19 cellular contexts compared by ENCODE assay signal in genomic region chr19:47891923-47892666, GRCh38. TPM values are rescaled to one million over a fixed set of nuclear protein-coding genes. Genes with fewer than 3 reads are reported as not detected.
DNase-seq lines count a peak whose midpoint lies in the region; ATAC-seq, FAIRE-seq and TF ChIP-seq lines count a peak whose summit lies in the region.
"Had no signal": no experiment of that assay in that cellular context is flagged by ENCODE, and none has a peak within 500 bp of the region (broad histone marks: within the 10 kb centered on the region; RNA-seq: fewer than 3 reads in every experiment).

No MANE protein-coding gene starts in this region.

- intact Hi-C loops in left lung (cut with DNase I) (no loop called here), sigmoid colon (cut with DNase I) (no loop called here), Calu3 (cut with micrococcal nuclease; ENCODE audit: unreplicated experiment) (no loop called here)

- no peaks in the 10 kb centered on the region for H3K4me1 Mint-ChIP-seq in HFFc6 (ENCODE audit: low read depth)
- H3K4me1 Mint-ChIP-seq in astrocyte (ENCODE audit: low read depth, unreplicated experiment), result no peaks in the 10 kb centered on the region
- H3K4me1 Mint-ChIP-seq in activated CD4-positive, alpha-beta T cell treated with anti-CD3 and anti-CD28 coated beads, Interleukin-2, amount 10 ng/mL, durations not matched to agents 7 days and 5 days, result no peaks in the 10 kb centered on the region
- H3K4me1 Mint-ChIP-seq in Calu3 (ENCODE audit: low read depth, unreplicated experiment), result no peaks in the 10 kb centered on the region
- H3K4me1 Mint-ChIP-seq: T-cell had no signal

- H3K9ac ChIP-seq in astrocyte (ENCODE audit: low read length), result no peak overlapping the region

- TF ChIP-seq EP300 in sigmoid colon (IDR thresholded peaks at IDR 0.05), result no peak

- CTCF ChIA-PET in activated CD4-positive, alpha-beta T cell treated with anti-CD3 and anti-CD28 coated beads, Interleukin-2, amount 10 ng/mL, durations not matched to agents 7 days and 5 days (lab: Charles Lee), result no interaction called here
- CTCF ChIA-PET in Calu3 (lab: Charles Lee), result no interaction called here

- WGBS in sigmoid colon, 2 donors, result 66 to 70% methylated on average over 7 of the region's 7 CpGs

- H3K27ac ChIP-seq in astrocyte (ENCODE audit: low read depth, low read length) (no peak overlapping the region), left lung (no peak overlapping the region), sigmoid colon (no peak overlapping the region)

- POLR2A ChIA-PET in activated CD4-positive, alpha-beta T cell treated with anti-CD3 and anti-CD28 coated beads, Interleukin-2, amount 10 ng/mL, durations not matched to agents 7 days and 5 days (lab: Charles Lee), result no interaction called here

- H3K9me3 ChIP-seq in astrocyte (ENCODE audit: insufficient read depth, low read depth, low read length) (peaks cover 3% of the 10 kb centered on the region), left lung (peaks cover 0 to 14% of the 10 kb centered on the region in 2 donors), sigmoid colon (peaks cover 0 to 3% (median 0%) of the 10 kb centered on the region in 4 donors)

- no peak overlapping the region for H2AFZ ChIP-seq in astrocyte (ENCODE audit: low read depth, low read length)

- H3K36me3 Mint-ChIP-seq in HFFc6 (ENCODE audit: low read depth), result no peaks in the 10 kb centered on the region
- H3K36me3 Mint-ChIP-seq in astrocyte (ENCODE audit: low read depth, unreplicated experiment), result no peaks in the 10 kb centered on the region
- H3K36me3 Mint-ChIP-seq in activated CD4-positive, alpha-beta T cell treated with anti-CD3 and anti-CD28 coated beads, Interleukin-2, amount 10 ng/mL, durations not matched to agents 7 days and 5 days (ENCODE audit: low read depth), result no peaks in the 10 kb centered on the region
- no peaks in the 10 kb centered on the region for H3K36me3 Mint-ChIP-seq in Calu3 (ENCODE audit: insufficient read depth, unreplicated experiment)
- H3K36me3 Mint-ChIP-seq: T-cell had no signal

- no peaks in the 10 kb centered on the region for H3K79me2 ChIP-seq in astrocyte (ENCODE audit: insufficient read depth, low read length)

- H3K4me1 ChIP-seq in astrocyte (ENCODE audit: insufficient read depth, low read length), result no peaks in the 10 kb centered on the region
- H3K4me1 ChIP-seq in left lung, result no peaks in the 10 kb centered on the region
- H3K4me1 ChIP-seq in sigmoid colon, result no peaks in the 10 kb centered on the region

- peak; percentile 25 for ATAC-seq in left lung
- ATAC-seq: T-cell had no signal

- FAIRE-seq in astrocyte (lab: Jason Lieb, UNC), result no peak

- H3K4me2 ChIP-seq in astrocyte (ENCODE audit: low read length), result no peak overlapping the region

- BruUV-seq in Calu3 (replicated peaks; lab: Mats Ljungman, UMichigan), result no TSS peak

- H3K9me3 Mint-ChIP-seq in HFFc6 (peaks cover 11% of the 10 kb centered on the region), astrocyte (ENCODE audit: unreplicated experiment) (peaks cover 4% of the 10 kb centered on the region), Calu3 (ENCODE audit: low read depth, unreplicated experiment) (peaks cover 3% of the 10 kb centered on the region)
- H3K9me3 Mint-ChIP-seq in activated CD4-positive, alpha-beta T cell treated with anti-CD3 and anti-CD28 coated beads, Interleukin-2, amount 10 ng/mL, durations not matched to agents 7 days and 5 days, result peaks cover 2% of the 10 kb centered on the region

- H3K27ac Mint-ChIP-seq in HFFc6, result no peak overlapping the region
- H3K27ac Mint-ChIP-seq in astrocyte (ENCODE audit: unreplicated experiment), result peak overlapping the region; percentile 43
- H3K27ac Mint-ChIP-seq in activated CD4-positive, alpha-beta T cell treated with anti-CD3 and anti-CD28 coated beads, Interleukin-2, amount 10 ng/mL, durations not matched to agents 7 days and 5 days, result no peak overlapping the region
- no peak overlapping the region for H3K27ac Mint-ChIP-seq in Calu3 (ENCODE audit: unreplicated experiment)
- H3K27ac Mint-ChIP-seq: activated T-cell treated with anti-CD3 and anti-CD28 coated beads, Interleukin-2, amount 50 U/mL, for 24 hours; T-cell had no signal

- peak; percentile 15 for DNase-seq in HFFc6
- DNase-seq in astrocyte (ENCODE audit: low read depth), result peak; percentile 4
- peak in 1 of 2 donors; percentile 25 for DNase-seq in left lung
- DNase-seq in sigmoid colon, result peak; percentile 5
- DNase-seq in GM13976 (ENCODE audit: low spot score), result no peak
- no peak for DNase-seq in activated CD4-positive, alpha-beta T cell treated with anti-CD3 and anti-CD28 coated beads, Interleukin-2, amount 10 ng/mL, durations not matched to agents 7 days and 5 days
- no peak for DNase-seq in stimulated activated CD4-positive, alpha-beta T cell treated with anti-CD3 and anti-CD28 coated beads, Interleukin-2, amount 100 ng/mL, for 48 hours
- no peak for DNase-seq in Calu3
- DNase-seq: activated CD4-positive, alpha-beta T cell treated with anti-CD3 and anti-CD28 coated beads for 1 hour; activated T-cell treated with anti-CD3 and anti-CD28 coated beads, Interleukin-2, amount 50 U/mL, for 24 hours; amygdala; DMS79; NCI-H1436; NCI-H526 treated with DMSO at 0.1 percent for 48 hours; stimulated activated CD4-positive, alpha-beta T cell treated with anti-CD3 and anti-CD28 coated beads, Interleukin-2, amount 100 ng/mL, for 24 hours; T-cell had no signal

- in situ Hi-C loops in GM13976 (cut with MboI; ENCODE audit: low sequenced_read_pairs, unreplicated experiment), result no loop called here

- no peak overlapping the region for H3K4me3 ChIP-seq in astrocyte (ENCODE audit: insufficient read depth, low read depth, low read length)
- H3K4me3 ChIP-seq in left lung, result no peak overlapping the region
- H3K4me3 ChIP-seq in sigmoid colon, result no peak overlapping the region

- TF ChIP-seq POLR2A in sigmoid colon (IDR thresholded peaks at IDR 0.05), result no peak

- H3K27me3 Mint-ChIP-seq in HFFc6 (ENCODE audit: insufficient read depth) (peaks cover 6% of the 10 kb centered on the region; the same call in 1 of the 2 replicates), astrocyte (ENCODE audit: low read depth, unreplicated experiment) (no peaks in the 10 kb centered on the region), Calu3 (ENCODE audit: unreplicated experiment) (no peaks in the 10 kb centered on the region)
- H3K27me3 Mint-ChIP-seq in activated CD4-positive, alpha-beta T cell treated with anti-CD3 and anti-CD28 coated beads, Interleukin-2, amount 10 ng/mL, durations not matched to agents 7 days and 5 days, result no peaks in the 10 kb centered on the region

- H4K20me1 ChIP-seq in astrocyte (ENCODE audit: insufficient read depth, low read length), result no peaks in the 10 kb centered on the region

- no peak for TF ChIP-seq CTCF in HFFc6 (IDR thresholded peaks at IDR 0.05)
- TF ChIP-seq CTCF in astrocyte (IDR thresholded peaks at IDR 0.05; ENCODE audit: insufficient read depth, low read depth, low read length), result no peak
- TF ChIP-seq CTCF in left lung (IDR thresholded peaks at IDR 0.05), result no peak
- TF ChIP-seq CTCF in sigmoid colon (IDR thresholded peaks at IDR 0.05), result no peak
- no peak for TF ChIP-seq CTCF in GM13976 (IDR thresholded peaks at IDR 0.05; ENCODE audit: borderline replicate concordance, control extremely low read depth, extremely low read depth, insufficient read depth, missing control alignments)
- no peak for TF ChIP-seq CTCF in Calu3 (IDR thresholded peaks at IDR 0.05; ENCODE audit: unreplicated experiment)

- H3K4me3 Mint-ChIP-seq in HFFc6 (no peak overlapping the region), astrocyte (ENCODE audit: unreplicated experiment) (no peak overlapping the region), Calu3 (ENCODE audit: low read depth, unreplicated experiment) (no peak overlapping the region)
- no peak overlapping the region for H3K4me3 Mint-ChIP-seq in activated CD4-positive, alpha-beta T cell treated with anti-CD3 and anti-CD28 coated beads, Interleukin-2, amount 10 ng/mL, durations not matched to agents 7 days and 5 days
- H3K4me3 Mint-ChIP-seq: activated T-cell treated with anti-CD3 and anti-CD28 coated beads, Interleukin-2, amount 50 U/mL, for 24 hours; T-cell had no signal

- H3K27me3 ChIP-seq in astrocyte (ENCODE audit: insufficient read depth, low read length) (no peaks in the 10 kb centered on the region), left lung (peaks cover 0 to 5% of the 10 kb centered on the region in 2 donors), sigmoid colon (no peaks in the 10 kb centered on the region)

- no peaks in the 10 kb centered on the region for H3K36me3 ChIP-seq in astrocyte (ENCODE audit: insufficient read depth, low read length)
- no peaks in the 10 kb centered on the region for H3K36me3 ChIP-seq in left lung
- no peaks in the 10 kb centered on the region for H3K36me3 ChIP-seq in sigmoid colon

RNA-seq across cellular contexts. Expression of gene SULT2A1, which starts 6.0 kb away (rescaled TPM):
- not detected for total RNA-seq in HFFc6 (2021; fragmentation: NEBNext Ultra II Directional; extraction: Animal tissue kit (Norgen Biotek cat#: 25700))
- total RNA-seq in astrocyte (not detected in 2 replicates), left lung (not detected), sigmoid colon (not detected), Calu3 (2022) (not detected in 2 replicates)
- under 1 TPM in 2 of 3 donors, not detected in 1; 0.07 to 0.23 TPM for polyA plus RNA-seq in sigmoid colon
- total RNA-seq in activated CD4-positive, alpha-beta T cell treated with anti-CD3 and anti-CD28 coated beads, Interleukin-2, amount 10 ng/mL, durations not matched to agents 7 days and 5 days, result not detected
- total RNA-seq: dermis microvascular lymphatic vessel endothelial cell had no signal
- polyA plus RNA-seq: BJ had no signal

RNA-seq across cellular contexts. Expression of gene TPRX2, which starts 33.1 kb away (rescaled TPM):
- not detected for total RNA-seq in HFFc6 (2021; fragmentation: NEBNext Ultra II Directional; extraction: Animal tissue kit (Norgen Biotek cat#: 25700))
- total RNA-seq in astrocyte, result not detected in 2 replicates
- not detected for total RNA-seq in left lung
- not detected for total RNA-seq in sigmoid colon
- polyA plus RNA-seq in sigmoid colon, result not detected
- not detected for total RNA-seq in activated CD4-positive, alpha-beta T cell treated with anti-CD3 and anti-CD28 coated beads, Interleukin-2, amount 10 ng/mL, durations not matched to agents 7 days and 5 days
- not detected in 2 replicates for total RNA-seq in Calu3 (2022)
- total RNA-seq: dermis microvascular lymphatic vessel endothelial cell, T-cell, ureter had no signal
- polyA plus RNA-seq: BJ had no signal

Comparison
In these comparisons a context has a peak if more than half of its experiments do, and no peak if none do; other contexts are left out.
1. DNase-seq: peak in HFFc6 (single experiment), astrocyte (single experiment) and sigmoid colon (single experiment); none in GM13976 (single experiment), activated CD4-positive, alpha-beta T cell treated with anti-CD3 and anti-CD28 coated beads, Interleukin-2, amount 10 ng/mL, durations not matched to agents 7 days and 5 days (single experiment), stimulated activated CD4-positive, alpha-beta T cell treated with anti-CD3 and anti-CD28 coated beads, Interleukin-2, amount 100 ng/mL, for 48 hours (0 of 2) and Calu3 (single experiment).